24 cellular contexts compared by ENCODE assay signal in genomic region chr2:136191041-136191440, GRCh38.
"Had no signal": no experiment of that assay in that cellular context is flagged by ENCODE, and none has a peak within 500 bp of the region (broad histone marks: within the 10 kb centered on the region; RNA-seq: fewer than 3 reads in every experiment).

No MANE protein-coding gene starts in this region.

- H3K27me3 Mint-ChIP-seq: activated B cell treated with CpG ODN at 0.5 μM for 24 hours; activated CD4-positive, alpha-beta T cell treated with anti-CD3 and anti-CD28 coated beads, Interleukin-2, amount 10 ng/mL, durations not matched to agents 24 days and 14 days; activated naive CD8-positive, alpha-beta T cell treated with anti-CD3 and anti-CD28 coated beads, Interleukin-2, amount 10 ng/mL, durations not matched to agents 7 days and 5 days had no signal

- H3K9me3 ChIP-seq: adrenal gland, colonic mucosa, MG63 had no signal

- H3K27ac ChIP-seq: adrenal gland, colonic mucosa, KMS-11 had no signal

- H3K27ac Mint-ChIP-seq: activated B cell treated with CpG ODN at 0.5 μM for 24 hours; activated CD4-positive, alpha-beta T cell treated with anti-CD3 and anti-CD28 coated beads, Interleukin-2, amount 10 ng/mL, durations not matched to agents 24 days and 14 days; activated naive CD8-positive, alpha-beta T cell treated with anti-CD3 and anti-CD28 coated beads, Interleukin-2, amount 10 ng/mL, durations not matched to agents 7 days and 5 days; activated T-helper 2 cell treated with anti-CD3 and anti-CD28 coated beads, Interferon-gamma antibody, Interleukin-2, Interleukin-4, amounts not matched to agents 10 μg/mL and 5 μg/mL and 100 μg/mL, durations not matched to agents 14 hours and 24 hours and 36 hours; T-helper 1 cell treated with Interleukin-12 subunit alpha and Interleukin-12 subunit beta and Interleukin-4 antibody, amounts not matched to agents 30 μg/mL and 1 μg/mL, for 36 hours had no signal

- H3K36me3 ChIP-seq: adrenal gland, colonic mucosa, MG63 had no signal

- H3K9me3 Mint-ChIP-seq: activated B cell treated with CpG ODN at 0.5 μM for 24 hours; activated naive CD8-positive, alpha-beta T cell treated with anti-CD3 and anti-CD28 coated beads, Interleukin-2, amount 10 ng/mL, durations not matched to agents 7 days and 5 days; activated T-helper 2 cell treated with anti-CD3 and anti-CD28 coated beads, Interferon-gamma antibody, Interleukin-2, Interleukin-4, amounts not matched to agents 10 μg/mL and 5 μg/mL and 100 μg/mL, durations not matched to agents 14 hours and 24 hours and 36 hours; T-helper 1 cell treated with Interleukin-12 subunit alpha and Interleukin-12 subunit beta and Interleukin-4 antibody, amounts not matched to agents 30 μg/mL and 1 μg/mL, for 36 hours had no signal

- H3K4me3 ChIP-seq: adrenal gland, colonic mucosa, MG63 had no signal

- H3K4me1 Mint-ChIP-seq: activated naive CD8-positive, alpha-beta T cell treated with anti-CD3 and anti-CD28 coated beads, Interleukin-2, amount 10 ng/mL, durations not matched to agents 7 days and 5 days had no signal

- ATAC-seq: PC-3 had no signal

- H3K4me3 Mint-ChIP-seq: activated B cell treated with CpG ODN at 0.5 μM for 24 hours; activated CD4-positive, alpha-beta T cell treated with anti-CD3 and anti-CD28 coated beads, Interleukin-2, amount 10 ng/mL, durations not matched to agents 24 days and 14 days; activated naive CD8-positive, alpha-beta T cell treated with anti-CD3 and anti-CD28 coated beads, Interleukin-2, amount 10 ng/mL, durations not matched to agents 7 days and 5 days; T-helper 1 cell treated with Interleukin-12 subunit alpha and Interleukin-12 subunit beta and Interleukin-4 antibody, amounts not matched to agents 30 μg/mL and 1 μg/mL, for 36 hours had no signal

- H3K4me1 ChIP-seq: adrenal gland, colonic mucosa had no signal

- H3K27me3 ChIP-seq: adrenal gland, colonic mucosa, MG63 had no signal

- DNase-seq: activated B cell treated with CpG ODN at 0.5 μM for 24 hours; activated CD4-positive, alpha-beta T cell treated with anti-CD3 and anti-CD28 coated beads for 1 hour; activated CD4-positive, alpha-beta T cell treated with anti-CD3 and anti-CD28 coated beads, Interleukin-2, amount 10 ng/mL, durations not matched to agents 24 days and 14 days; activated CD4-positive, alpha-beta T cell treated with anti-CD3 and anti-CD28 coated beads, Interleukin-2, amount 50 U/mL, for 48 hours; activated naive CD4-positive, alpha-beta T cell treated with anti-CD3 and anti-CD28 coated beads, Interleukin-2, amount 50 U/mL, for 16 hours; activated naive CD8-positive, alpha-beta T cell treated with anti-CD3 and anti-CD28 coated beads, Interleukin-2, amount 10 ng/mL, durations not matched to agents 7 days and 5 days; activated T-cell treated with anti-CD3 and anti-CD28 coated beads for 4 hours; activated T-cell treated with anti-CD3 and anti-CD28 coated beads, Interleukin-2, amount 50 U/mL, for 48 hours; adrenal gland; anterior cingulate cortex; caudate nucleus; colonic mucosa; MG63; NCI-H1105 treated with DMSO at 0.1 percent for 48 hours; NCI-H1436 treated with DMSO at 0.1 percent for 48 hours; NCI-H1930; NCI-H446; NCI-H526; PC-3; SHP77; T-helper 9 cell had no signal
